18 cellular contexts compared by ENCODE assay signal in the genomic region with DNA sequence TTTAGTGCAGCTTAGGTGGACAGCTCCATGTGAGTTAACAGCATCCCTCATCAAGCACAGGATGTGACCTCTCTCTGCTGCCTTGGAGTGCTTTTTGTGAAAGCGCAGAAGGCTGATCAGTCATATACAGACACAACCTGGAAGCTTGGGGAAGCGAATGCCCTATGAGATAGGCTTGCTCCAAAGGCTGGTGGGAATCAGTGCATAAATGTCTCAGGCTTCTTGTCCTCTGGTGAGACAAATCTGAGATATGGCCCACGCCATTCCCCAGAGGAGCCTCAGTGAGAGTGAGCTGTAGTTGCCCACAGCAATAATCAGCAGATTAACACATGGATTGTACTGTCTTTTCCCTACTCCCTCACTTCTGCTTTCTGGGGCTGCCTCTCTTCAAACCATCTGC.
"Had no signal": no experiment of that assay in that cellular context is flagged by ENCODE, and none has a peak within 500 bp of the region (broad histone marks: within the 10 kb centered on the region; RNA-seq: fewer than 3 reads in every experiment).

No MANE protein-coding gene starts in this region.

- H3K27me3 ChIP-seq: heart left ventricle, tibial nerve, vagina had no signal

- H3K27ac ChIP-seq: coronary artery, left ventricle myocardium inferior, tibial nerve, vagina had no signal

- H3K27ac Mint-ChIP-seq: activated CD4-positive, alpha-beta T cell treated with anti-CD3 and anti-CD28 coated beads, Interleukin-2, amount 10 ng/mL, durations not matched to agents 7 days and 5 days; nephron progenitor cell had no signal

- H3K4me1 Mint-ChIP-seq: central memory CD8-positive, alpha-beta T cell had no signal

- H3K9me3 Mint-ChIP-seq: activated CD4-positive, alpha-beta T cell treated with anti-CD3 and anti-CD28 coated beads, Interleukin-2, amount 10 ng/mL, durations not matched to agents 7 days and 5 days; central memory CD8-positive, alpha-beta T cell; nephron progenitor cell had no signal

- ATAC-seq: stimulated activated naive CD8-positive, alpha-beta T cell treated with anti-CD3 and anti-CD28 coated beads, Interleukin-15, Interleukin-2, amounts not matched to agents 100 U/mL and 50 U/mL, for 24 hours had no signal

- DNase-seq: activated CD4-positive, alpha-beta T cell treated with anti-CD3 and anti-CD28 coated beads, Interleukin-2, amount 10 ng/mL, durations not matched to agents 7 days and 5 days; activated CD8-positive, alpha-beta memory T cell treated with anti-CD3 and anti-CD28 coated beads, Interleukin-2, amount 50 U/mL, for 48 hours; activated effector memory CD4-positive, alpha-beta T cell treated with Interleukin-2 at 50 U/mL for 16 hours; activated naive CD4-positive, alpha-beta T cell treated with anti-CD3 and anti-CD28 coated beads, Interleukin-2, amount 50 U/mL, for 16 hours; activated T-cell treated with anti-CD3 and anti-CD28 coated beads, Interleukin-2, amount 50 U/mL, for 48 hours; aorta; heart left ventricle; left ventricle myocardium inferior; nephron progenitor cell; occipital lobe; retina; stimulated activated CD4-positive, alpha-beta T cell treated with anti-CD3 and anti-CD28 coated beads, Interleukin-2, amount 100 ng/mL, for 24 hours; stimulated activated naive CD8-positive, alpha-beta T cell treated with anti-CD3 and anti-CD28 coated beads, Interleukin-15, Interleukin-2, amounts not matched to agents 100 U/mL and 50 U/mL, for 24 hours; substantia nigra had no signal

- H3K36me3 ChIP-seq: heart left ventricle, left ventricle myocardium inferior, tibial nerve, vagina had no signal

- H3K4me3 Mint-ChIP-seq: activated CD4-positive, alpha-beta T cell treated with anti-CD3 and anti-CD28 coated beads, Interleukin-2, amount 10 ng/mL, durations not matched to agents 7 days and 5 days; central memory CD8-positive, alpha-beta T cell; nephron progenitor cell had no signal

- H3K4me3 ChIP-seq: coronary artery, heart left ventricle, left ventricle myocardium inferior, tibial nerve, vagina had no signal

- H3K4me1 ChIP-seq: left ventricle myocardium inferior, tibial nerve, vagina had no signal

- H3K9me3 ChIP-seq: heart left ventricle, left ventricle myocardium inferior, tibial nerve, vagina had no signal
